34 cellular contexts compared by ENCODE assay signal in genomic region chr6:17758113-17758512, GRCh38.
"Had no signal": no experiment of that assay in that cellular context is flagged by ENCODE, and none has a peak within 500 bp of the region (broad histone marks: within the 10 kb centered on the region; RNA-seq: fewer than 3 reads in every experiment).

No MANE protein-coding gene starts in this region.

- FAIRE-seq: frontal cortex had no signal

- H3K27ac Mint-ChIP-seq: activated CD4-positive, alpha-beta memory T cell treated with anti-CD3 and anti-CD28 coated beads for 36 hours; activated CD4-positive, alpha-beta T cell treated with anti-CD3 and anti-CD28 coated beads for 36 hours; activated CD4-positive, alpha-beta T cell treated with anti-CD3 and anti-CD28 coated beads, Interleukin-2, amount 10 ng/mL, durations not matched to agents 24 days and 14 days; activated CD8-positive, alpha-beta memory T cell treated with anti-CD3 and anti-CD28 coated beads, Interleukin-2, amount 10 ng/mL, durations not matched to agents 7 days and 5 days; activated CD8-positive, alpha-beta T cell treated with anti-CD3 and anti-CD28 coated beads, Interleukin-2, amount 10 ng/mL, durations not matched to agents 7 days and 5 days; activated naive CD4-positive, alpha-beta T cell treated with anti-CD3 and anti-CD28 coated beads for 36 hours; activated naive CD4-positive, alpha-beta T cell treated with anti-CD3 and anti-CD28 coated beads, Interleukin-2, amount 50 U/mL, for 24 hours; activated naive CD8-positive, alpha-beta T cell treated with anti-CD3 and anti-CD28 coated beads for 36 hours; activated naive CD8-positive, alpha-beta T cell treated with anti-CD3 and anti-CD28 coated beads, Interleukin-2, amount 50 U/mL, for 24 hours; activated T-helper 1 cell treated with anti-CD3 and anti-CD28 coated beads, Interleukin-12 subunit alpha, Interleukin-12 subunit beta, Interleukin-2, Interleukin-4 antibody, amounts not matched to agents 30 ng/mL and 10 ng/mL and 1 ng/mL, durations not matched to agents 14 hours and 24 hours and 36 hours; activated T-helper 2 cell treated with anti-CD3 and anti-CD28 coated beads, Interferon-gamma antibody, Interleukin-2, Interleukin-4, amounts not matched to agents 10 μg/mL and 5 μg/mL and 100 μg/mL, durations not matched to agents 14 hours and 24 hours and 36 hours; dendritic cell treated with granulocyte-macrophage colony-stimulating factor and Interleukin-4, amounts not matched to agents 40 ng/mL and 50 ng/mL, for 4 days; endodermal cell; T-helper 2 cell treated with Interferon-gamma antibody and Interleukin-4, amounts not matched to agents 5 μg/mL and 100 μg/mL, for 36 hours had no signal

- H3K36me3 ChIP-seq: colonic mucosa had no signal

- H3K27me3 ChIP-seq: adrenal gland, body of pancreas, colonic mucosa, dorsolateral prefrontal cortex had no signal

- DNase-seq: activated CD4-positive, alpha-beta memory T cell treated with anti-CD3 and anti-CD28 coated beads for 36 hours; activated CD4-positive, alpha-beta T cell treated with anti-CD3 and anti-CD28 coated beads for 36 hours; activated CD4-positive, alpha-beta T cell treated with anti-CD3 and anti-CD28 coated beads, Interleukin-2, amount 10 ng/mL, durations not matched to agents 24 days and 14 days; activated CD4-positive, CD25-positive, alpha-beta regulatory T cell; activated CD4-positive, CD25-positive, alpha-beta regulatory T cell treated with anti-CD3 and anti-CD28 coated beads, Interleukin-2, amount 50 U/mL, for 72 hours; activated CD8-positive, alpha-beta memory T cell treated with anti-CD3 and anti-CD28 coated beads, Interleukin-2, amount 10 ng/mL, durations not matched to agents 7 days and 5 days; activated CD8-positive, alpha-beta memory T cell treated with anti-CD3 and anti-CD28 coated beads, Interleukin-2, amount 50 U/mL, for 4 hours; activated CD8-positive, alpha-beta T cell treated with anti-CD3 and anti-CD28 coated beads, Interleukin-2, amount 10 ng/mL, durations not matched to agents 7 days and 5 days; activated effector memory CD4-positive, alpha-beta T cell treated with anti-CD3 and anti-CD28 coated beads, Interleukin-2, amount 50 U/mL, for 16 hours; activated naive CD4-positive, alpha-beta T cell treated with anti-CD3 and anti-CD28 coated beads for 36 hours; activated naive CD8-positive, alpha-beta T cell treated with anti-CD3 and anti-CD28 coated beads for 36 hours; activated naive CD8-positive, alpha-beta T cell treated with anti-CD3 and anti-CD28 coated beads, Interleukin-2, amount 50 U/mL, for 24 hours; activated T-cell treated with anti-CD3 and anti-CD28 coated beads, Interleukin-2, amount 50 U/mL, for 1 hour; activated T-cell treated with anti-CD3 and anti-CD28 coated beads, Interleukin-2, amount 50 U/mL, for 48 hours; adrenal gland; amygdala; aorta; body of pancreas; caudate nucleus; colonic mucosa; dorsolateral prefrontal cortex; effector memory CD4-positive, alpha-beta T cell; endodermal cell; foreskin fibroblast; head of caudate nucleus; hippocampal formation; T1000 had no signal

- H3K36me3 Mint-ChIP-seq: activated CD4-positive, alpha-beta memory T cell treated with anti-CD3 and anti-CD28 coated beads for 36 hours; activated CD8-positive, alpha-beta memory T cell treated with anti-CD3 and anti-CD28 coated beads, Interleukin-2, amount 10 ng/mL, durations not matched to agents 7 days and 5 days; activated naive CD4-positive, alpha-beta T cell treated with anti-CD3 and anti-CD28 coated beads, Interleukin-2, amount 50 U/mL, for 24 hours; activated naive CD8-positive, alpha-beta T cell treated with anti-CD3 and anti-CD28 coated beads for 36 hours had no signal

- H3K9me3 Mint-ChIP-seq: activated CD4-positive, alpha-beta memory T cell treated with anti-CD3 and anti-CD28 coated beads for 36 hours; activated CD4-positive, alpha-beta T cell treated with anti-CD3 and anti-CD28 coated beads, Interleukin-2, amount 10 ng/mL, durations not matched to agents 24 days and 14 days; activated naive CD4-positive, alpha-beta T cell treated with anti-CD3 and anti-CD28 coated beads for 36 hours; activated naive CD4-positive, alpha-beta T cell treated with anti-CD3 and anti-CD28 coated beads, Interleukin-2, amount 50 U/mL, for 24 hours; activated naive CD8-positive, alpha-beta T cell treated with anti-CD3 and anti-CD28 coated beads for 36 hours; activated naive CD8-positive, alpha-beta T cell treated with anti-CD3 and anti-CD28 coated beads, Interleukin-2, amount 50 U/mL, for 24 hours; activated T-helper 1 cell treated with anti-CD3 and anti-CD28 coated beads, Interleukin-12 subunit alpha, Interleukin-12 subunit beta, Interleukin-2, Interleukin-4 antibody, amounts not matched to agents 30 ng/mL and 10 ng/mL and 1 ng/mL, durations not matched to agents 14 hours and 24 hours and 36 hours; activated T-helper 2 cell treated with anti-CD3 and anti-CD28 coated beads, Interferon-gamma antibody, Interleukin-2, Interleukin-4, amounts not matched to agents 10 μg/mL and 5 μg/mL and 100 μg/mL, durations not matched to agents 14 hours and 24 hours and 36 hours; dendritic cell treated with granulocyte-macrophage colony-stimulating factor and Interleukin-4, amounts not matched to agents 40 ng/mL and 50 ng/mL, for 4 days; endodermal cell; T-helper 2 cell treated with Interferon-gamma antibody and Interleukin-4, amounts not matched to agents 5 μg/mL and 100 μg/mL, for 36 hours had no signal

- H3K4me3 ChIP-seq: adrenal gland, body of pancreas, colonic mucosa, dorsolateral prefrontal cortex had no signal

- H3K4me1 Mint-ChIP-seq: activated CD4-positive, alpha-beta T cell treated with anti-CD3 and anti-CD28 coated beads for 36 hours; activated naive CD4-positive, alpha-beta T cell treated with anti-CD3 and anti-CD28 coated beads, Interleukin-2, amount 50 U/mL, for 24 hours; activated naive CD8-positive, alpha-beta T cell treated with anti-CD3 and anti-CD28 coated beads for 36 hours; activated naive CD8-positive, alpha-beta T cell treated with anti-CD3 and anti-CD28 coated beads, Interleukin-2, amount 50 U/mL, for 24 hours; endodermal cell had no signal

- H3K27ac ChIP-seq: adrenal gland, body of pancreas, colonic mucosa, dorsolateral prefrontal cortex had no signal

- H3K9me3 ChIP-seq: adrenal gland, body of pancreas, colonic mucosa had no signal

- H3K27me3 Mint-ChIP-seq: activated CD4-positive, alpha-beta T cell treated with anti-CD3 and anti-CD28 coated beads for 36 hours; activated naive CD8-positive, alpha-beta T cell treated with anti-CD3 and anti-CD28 coated beads for 36 hours; activated naive CD8-positive, alpha-beta T cell treated with anti-CD3 and anti-CD28 coated beads, Interleukin-2, amount 50 U/mL, for 24 hours; dendritic cell treated with granulocyte-macrophage colony-stimulating factor and Interleukin-4, amounts not matched to agents 40 ng/mL and 50 ng/mL, for 4 days had no signal

- H3K4me1 ChIP-seq: adrenal gland, body of pancreas, colonic mucosa had no signal

- H3K4me3 Mint-ChIP-seq: activated CD4-positive, alpha-beta memory T cell treated with anti-CD3 and anti-CD28 coated beads for 36 hours; activated CD4-positive, alpha-beta T cell treated with anti-CD3 and anti-CD28 coated beads for 36 hours; activated CD4-positive, alpha-beta T cell treated with anti-CD3 and anti-CD28 coated beads, Interleukin-2, amount 10 ng/mL, durations not matched to agents 24 days and 14 days; activated CD8-positive, alpha-beta memory T cell treated with anti-CD3 and anti-CD28 coated beads, Interleukin-2, amount 10 ng/mL, durations not matched to agents 7 days and 5 days; activated CD8-positive, alpha-beta T cell treated with anti-CD3 and anti-CD28 coated beads, Interleukin-2, amount 10 ng/mL, durations not matched to agents 7 days and 5 days; activated naive CD4-positive, alpha-beta T cell treated with anti-CD3 and anti-CD28 coated beads for 36 hours; activated naive CD4-positive, alpha-beta T cell treated with anti-CD3 and anti-CD28 coated beads, Interleukin-2, amount 50 U/mL, for 24 hours; activated naive CD8-positive, alpha-beta T cell treated with anti-CD3 and anti-CD28 coated beads for 36 hours; activated naive CD8-positive, alpha-beta T cell treated with anti-CD3 and anti-CD28 coated beads, Interleukin-2, amount 50 U/mL, for 24 hours; activated T-helper 1 cell treated with anti-CD3 and anti-CD28 coated beads, Interleukin-12 subunit alpha, Interleukin-12 subunit beta, Interleukin-2, Interleukin-4 antibody, amounts not matched to agents 30 ng/mL and 10 ng/mL and 1 ng/mL, durations not matched to agents 14 hours and 24 hours and 36 hours; dendritic cell treated with granulocyte-macrophage colony-stimulating factor and Interleukin-4, amounts not matched to agents 40 ng/mL and 50 ng/mL, for 4 days; endodermal cell; T-helper 2 cell treated with Interferon-gamma antibody and Interleukin-4, amounts not matched to agents 5 μg/mL and 100 μg/mL, for 36 hours had no signal

- ATAC-seq: activated CD4-positive, alpha-beta T cell treated with anti-CD3 and anti-CD28 coated beads for 36 hours; activated CD8-positive, alpha-beta memory T cell treated with anti-CD3 and anti-CD28 coated beads, Interleukin-2, amount 10 ng/mL, durations not matched to agents 7 days and 5 days; activated CD8-positive, alpha-beta T cell treated with anti-CD3 and anti-CD28 coated beads, Interleukin-2, amount 10 ng/mL, durations not matched to agents 7 days and 5 days; activated naive CD8-positive, alpha-beta T cell treated with anti-CD3 and anti-CD28 coated beads, Interleukin-2, amount 50 U/mL, for 24 hours; body of pancreas; esophagus mucosa had no signal
